16 cellular contexts compared by ENCODE assay signal in genomic region chr4:99180367-99181169, GRCh38. TPM values are rescaled to one million over a fixed set of nuclear protein-coding genes. Genes with fewer than 3 reads are reported as not detected.
DNase-seq lines count a peak whose midpoint lies in the region; ATAC-seq, FAIRE-seq and TF ChIP-seq lines count a peak whose summit lies in the region.
"Had no signal": no experiment of that assay in that cellular context is flagged by ENCODE, and none has a peak within 500 bp of the region (broad histone marks: within the 10 kb centered on the region; RNA-seq: fewer than 3 reads in every experiment).

No MANE protein-coding gene starts in this region.

- H3K4me3 ChIP-seq in fibroblast of the aortic adventitia (ENCODE audit: low read depth, low read length) = no peak overlapping the region
- H3K4me3 ChIP-seq: ovary had no signal

- ATAC-seq in HG02571 (IDR thresholded peaks at IDR 0.05; ENCODE audit: unreplicated experiment) (no peak), GM18498 (IDR thresholded peaks at IDR 0.05; ENCODE audit: unreplicated experiment) (no peak), GM21576 (IDR thresholded peaks at IDR 0.05; ENCODE audit: unreplicated experiment) (no peak), HG02885 (IDR thresholded peaks at IDR 0.05; ENCODE audit: poor library complexity, unreplicated experiment) (no peak)
- ATAC-seq: CD8-positive, alpha-beta T cell had no signal

- FAIRE-seq in RCC 7860 (lab: Jason Lieb, UNC) = no peak

- DNase-seq in GM03348 (ENCODE audit: low spot score) = peak; percentile 56
- DNase-seq in RCC 7860 (ENCODE audit: low spot score) = peak; percentile 13
- peak; percentile 86 for DNase-seq in fibroblast of the aortic adventitia (ENCODE audit: low read depth)
- DNase-seq in renal cortical epithelial cell (ENCODE audit: low read depth) = peak; percentile 88
- DNase-seq: activated CD4-positive, alpha-beta T cell treated with anti-CD3 and anti-CD28 coated beads, Interleukin-2, amount 50 U/mL, for 1 hour; CD8-positive, alpha-beta T cell; central memory CD4-positive, alpha-beta T cell; NCI-H2081; stimulated activated CD4-positive, alpha-beta T cell treated with anti-CD3 and anti-CD28 coated beads, Interleukin-2, amount 100 ng/mL, for 48 hours had no signal

- TF ChIP-seq CTCF in fibroblast of the aortic adventitia (IDR thresholded peaks at IDR 0.05; ENCODE audit: insufficient read depth, low read length) = no peak

RNA-seq across cellular contexts. Expression of gene ADH4, which starts 36.5 kb away (rescaled TPM):
- not detected in 2 replicates for total RNA-seq in fibroblast of the aortic adventitia (ENCODE audit: low replicate concordance)
- total RNA-seq in renal cortical epithelial cell = 0.10 TPM in 1 of 2 replicates, not detected in the other
- total RNA-seq: CD8-positive, alpha-beta T cell; glomerular endothelial cell; T-helper 1 cell treated with Interleukin-12 subunit alpha and Interleukin-12 subunit beta and Interleukin-4 antibody, amounts not matched to agents 30 ng/mL and 1 ng/mL, for 36 hours had no signal

RNA-seq across cellular contexts. Expression of gene ADH6, which starts 38.5 kb away (rescaled TPM):
- 0.36 TPM in 1 of 2 replicates, not detected in the other for total RNA-seq in fibroblast of the aortic adventitia (ENCODE audit: low replicate concordance)
- total RNA-seq in renal cortical epithelial cell = 1.1 TPM in 1 of 2 replicates, not detected in the other
- total RNA-seq: CD8-positive, alpha-beta T cell; glomerular endothelial cell; T-helper 1 cell treated with Interleukin-12 subunit alpha and Interleukin-12 subunit beta and Interleukin-4 antibody, amounts not matched to agents 30 ng/mL and 1 ng/mL, for 36 hours had no signal

Comparison
In these comparisons a context has a peak if more than half of its experiments do, and no peak if none do; other contexts are left out.
1. DNase-seq: peak in every context shown above with its lines; median percentile 88 in renal cortical epithelial cell; 86 in fibroblast of the aortic adventitia; 56 in GM03348; 13 in RCC 7860.